Comparison of ENCODE assay signal across 8 cellular contexts in genomic region chr1:235513495-235514366, GRCh38. TPM values are rescaled to one million over a fixed set of nuclear protein-coding genes. Genes with fewer than 3 reads are reported as not detected.
DNase-seq lines count a peak whose midpoint lies in the region; ATAC-seq and TF ChIP-seq lines count a peak whose summit lies in the region.

No MANE protein-coding gene starts in this region.

- H3K4me3 ChIP-seq in LNCaP clone FGC (ENCODE audit: low read depth, low read length) (no peak overlapping the region), lung (no peak overlapping the region), upper lobe of left lung (no peak overlapping the region)

- H3K27ac ChIP-seq in lung (ENCODE audit: low read depth in 1 of 2, low read length in 1 of 2) = no peak overlapping the region
- no peak overlapping the region for H3K27ac ChIP-seq in upper lobe of left lung

- DNase-seq in activated T-cell treated with anti-CD3 and anti-CD28 coated beads, Interleukin-2, amount 50 U/mL, for 4 hours = peak; percentile 10
- no peak for DNase-seq in activated T-cell treated with anti-CD3 and anti-CD28 coated beads, Interleukin-2, amount 50 U/mL, for 24 hours
- peak; percentile 56 for DNase-seq in LNCaP clone FGC (ENCODE audit: low read depth)
- DNase-seq in RKO (ENCODE audit: low spot score) = peak; percentile 79
- DNase-seq in chondrocyte (ENCODE audit: low spot score) = no peak
- no peak for DNase-seq in lung (ENCODE audit: low spot score)
- no peak for DNase-seq in upper lobe of left lung

- no peaks in the 10 kb centered on the region for H3K36me3 ChIP-seq in lung (ENCODE audit: control insufficient read depth in 2 of 2, insufficient read depth in 2 of 2, low read length in 2 of 2)
- no peaks in the 10 kb centered on the region for H3K36me3 ChIP-seq in upper lobe of left lung

- no peak for TF ChIP-seq EP300 in upper lobe of left lung (IDR thresholded peaks at IDR 0.05)

- H3K4me1 ChIP-seq in lung (ENCODE audit: control insufficient read depth in 2 of 2, insufficient read depth in 2 of 2, low read length in 2 of 2) (no peaks in the 10 kb centered on the region), upper lobe of left lung (no peaks in the 10 kb centered on the region)

- H3K27me3 ChIP-seq in lung (ENCODE audit: control insufficient read depth, insufficient read depth) (no peaks in the 10 kb centered on the region), upper lobe of left lung (no peaks in the 10 kb centered on the region)

- 37 to 38% methylated on average over 8 of the region's 8 CpGs for WGBS in lung, 2 donors
- WGBS in upper lobe of left lung, 2 donors = 34 to 36% methylated on average over 8 of the region's 8 CpGs

- H3K4me3 Mint-ChIP-seq in activated T-cell treated with anti-CD3 and anti-CD28 coated beads, Interleukin-2, amount 50 U/mL, for 4 hours = no peak overlapping the region
- no peak overlapping the region for H3K4me3 Mint-ChIP-seq in activated T-cell treated with anti-CD3 and anti-CD28 coated beads, Interleukin-2, amount 50 U/mL, for 24 hours
- no peak overlapping the region for H3K4me3 Mint-ChIP-seq in chondrocyte (ENCODE audit: unreplicated experiment)

- no peaks in the 10 kb centered on the region for H3K36me3 Mint-ChIP-seq in activated T-cell treated with anti-CD3 and anti-CD28 coated beads, Interleukin-2, amount 50 U/mL, for 4 hours (ENCODE audit: insufficient read depth)
- no peaks in the 10 kb centered on the region for H3K36me3 Mint-ChIP-seq in activated T-cell treated with anti-CD3 and anti-CD28 coated beads, Interleukin-2, amount 50 U/mL, for 24 hours (ENCODE audit: low read depth)
- H3K36me3 Mint-ChIP-seq in chondrocyte (ENCODE audit: low read depth) = no peaks in the 10 kb centered on the region

- no peaks in the 10 kb centered on the region for H3K4me1 Mint-ChIP-seq in activated T-cell treated with anti-CD3 and anti-CD28 coated beads, Interleukin-2, amount 50 U/mL, for 4 hours (ENCODE audit: low read depth)
- H3K4me1 Mint-ChIP-seq in activated T-cell treated with anti-CD3 and anti-CD28 coated beads, Interleukin-2, amount 50 U/mL, for 24 hours (ENCODE audit: low read depth) = peaks cover 7% of the 10 kb centered on the region
- no peaks in the 10 kb centered on the region for H3K4me1 Mint-ChIP-seq in chondrocyte (ENCODE audit: low read depth)

- no peaks in the 10 kb centered on the region for H3K9me3 Mint-ChIP-seq in activated T-cell treated with anti-CD3 and anti-CD28 coated beads, Interleukin-2, amount 50 U/mL, for 4 hours
- no peaks in the 10 kb centered on the region for H3K9me3 Mint-ChIP-seq in activated T-cell treated with anti-CD3 and anti-CD28 coated beads, Interleukin-2, amount 50 U/mL, for 24 hours
- no peaks in the 10 kb centered on the region for H3K9me3 Mint-ChIP-seq in chondrocyte (ENCODE audit: low read depth)

- peak in 1 of 2 donors; percentile 48 for ATAC-seq in activated T-cell treated with anti-CD3 and anti-CD28 coated beads, Interleukin-2, amount 50 U/mL, for 4 hours
- ATAC-seq in lung (ENCODE audit: insufficient read depth, low FRiP score) = no peak
- ATAC-seq in upper lobe of left lung (ENCODE audit: low FRiP score in 2 of 2) = peak in 1 of 2 donors; percentile 81
- ATAC-seq in HG02571 (IDR thresholded peaks at IDR 0.05; ENCODE audit: unreplicated experiment) = no peak

- TF ChIP-seq CTCF in LNCaP clone FGC (IDR thresholded peaks at IDR 0.05; ENCODE audit: control insufficient read depth, extremely low read depth, insufficient read depth) (peak; percentile 84), chondrocyte (IDR thresholded peaks at IDR 0.05) (peak; percentile 96), lung (IDR thresholded peaks at IDR 0.05; ENCODE audit: control extremely low read depth, extremely low read depth) (peak; percentile 83), upper lobe of left lung (IDR thresholded peaks at IDR 0.05) (peak; percentile 69 to 80 (median 76))

- TF ChIP-seq POLR2A in upper lobe of left lung (IDR thresholded peaks at IDR 0.05) = no peak

- H3K27me3 Mint-ChIP-seq in activated T-cell treated with anti-CD3 and anti-CD28 coated beads, Interleukin-2, amount 50 U/mL, for 4 hours (ENCODE audit: low read depth) = peaks cover 2% of the 10 kb centered on the region
- no peaks in the 10 kb centered on the region for H3K27me3 Mint-ChIP-seq in activated T-cell treated with anti-CD3 and anti-CD28 coated beads, Interleukin-2, amount 50 U/mL, for 24 hours
- H3K27me3 Mint-ChIP-seq in chondrocyte (ENCODE audit: low read depth) = no peaks in the 10 kb centered on the region

- H3K27ac Mint-ChIP-seq in activated T-cell treated with anti-CD3 and anti-CD28 coated beads, Interleukin-2, amount 50 U/mL, for 24 hours = no peak overlapping the region
- H3K27ac Mint-ChIP-seq in chondrocyte (ENCODE audit: unreplicated experiment) = no peak overlapping the region

- H3K9me3 ChIP-seq in lung (ENCODE audit: control insufficient read depth in 2 of 2, insufficient read depth in 1 of 2, low read length in 1 of 2) (no peaks in the 10 kb centered on the region), upper lobe of left lung (no peaks in the 10 kb centered on the region)

RNA-seq across cellular contexts. Expression of gene B3GALNT2, which starts 9.5 kb away (rescaled TPM):
- total RNA-seq in activated T-cell treated with anti-CD3 and anti-CD28 coated beads, Interleukin-2, amount 50 U/mL, for 4 hours = 10 to 100 TPM in 2 of 3 donors, 1 to 10 TPM in 1; 9.3 to 11.9 (median 10.2) TPM
- total RNA-seq in chondrocyte = 28.1 to 36.6 TPM (median 30.4 TPM) in 3 replicates
- 10 to 100 TPM; 16.1 to 30.8 TPM for total RNA-seq in lung
- polyA plus RNA-seq in lung = 1 to 10 TPM; 2.3 to 6.4 TPM
- 10 to 100 TPM; 11.0 to 27.3 (median 22.1) TPM for total RNA-seq in upper lobe of left lung

Comparison
In these comparisons a context has a peak if more than half of its experiments do, and no peak if none do; other contexts are left out.
1. DNase-seq: peak in activated T-cell treated with anti-CD3 and anti-CD28 coated beads, Interleukin-2, amount 50 U/mL, for 4 hours (single experiment), LNCaP clone FGC (single experiment) and RKO (single experiment); none in activated T-cell treated with anti-CD3 and anti-CD28 coated beads, Interleukin-2, amount 50 U/mL, for 24 hours (single experiment), chondrocyte (single experiment), lung (single experiment) and upper lobe of left lung (0 of 2).
2. Peak in every context shown above with its lines, with median percentiles within 50 percentile points of each other: CTCF ChIP-seq.